9 cellular contexts compared by ENCODE assay signal in genomic region chr19:11848200-11848593, GRCh38. TPM values are rescaled to one million over a fixed set of nuclear protein-coding genes. Genes with fewer than 3 reads are reported as not detected.
DNase-seq lines count a peak whose midpoint lies in the region; ATAC-seq and TF ChIP-seq lines count a peak whose summit lies in the region.
"Had no signal": no experiment of that assay in that cellular context is flagged by ENCODE, and none has a peak within 500 bp of the region (broad histone marks: within the 10 kb centered on the region; RNA-seq: fewer than 3 reads in every experiment).

No MANE protein-coding gene starts in this region.

- peak overlapping the region; percentile 55 to 74 (median 66) for H3K4me3 ChIP-seq in subcutaneous abdominal adipose tissue (ENCODE audit: low read depth in 1 of 5, low read length in 5 of 5)
- H3K4me3 ChIP-seq: A549 had no signal

- no peak for ATAC-seq in HG02623 (IDR thresholded peaks at IDR 0.05; ENCODE audit: unreplicated experiment)
- ATAC-seq: A549 had no signal

- no peaks in the 10 kb centered on the region for H3K9me3 ChIP-seq in subcutaneous abdominal adipose tissue (ENCODE audit: control insufficient read depth in 5 of 5, low read length in 5 of 5)
- H3K9me3 ChIP-seq: A549 had no signal

- TF ChIP-seq CTCF in VCaP (conservative IDR thresholded peaks at IDR 0.05): no peak

- no peak for DNase-seq in activated CD4-positive, alpha-beta T cell treated with anti-CD3 and anti-CD28 coated beads, Interleukin-2, amount 10 ng/mL, durations not matched to agents 24 days and 14 days
- no peak for DNase-seq in activated CD4-positive, alpha-beta T cell treated with anti-CD3 and anti-CD28 coated beads for 1 hour
- DNase-seq in immature natural killer cell (no peak), SIG-M5 treated with dmso at 0.1 percent for 504 hours (lab: John Stamatoyannopoulos, UW; ENCODE audit: unreplicated experiment) (no peak), NCI-H345 (lab: John Stamatoyannopoulos, UW) (no peak)

- H3K4me1 Mint-ChIP-seq in activated CD4-positive, alpha-beta T cell treated with anti-CD3 and anti-CD28 coated beads, Interleukin-2, amount 10 ng/mL, durations not matched to agents 24 days and 14 days: peaks cover 8% of the 10 kb centered on the region
- H3K4me1 Mint-ChIP-seq in immature natural killer cell: peaks cover 23 to 35% of the 10 kb centered on the region in 2 donors

- H3K36me3 ChIP-seq in subcutaneous abdominal adipose tissue (ENCODE audit: control insufficient read depth in 5 of 5, insufficient read depth in 5 of 5, low read length in 5 of 5): no peaks in the 10 kb centered on the region

- peak overlapping the region; percentile 20 for H3K27ac Mint-ChIP-seq in activated CD4-positive, alpha-beta T cell treated with anti-CD3 and anti-CD28 coated beads, Interleukin-2, amount 10 ng/mL, durations not matched to agents 24 days and 14 days
- peak overlapping the region; percentile 80 to 95 (median 90) for H3K27ac Mint-ChIP-seq in immature natural killer cell

- peaks cover 0 to 19% (median 14%) of the 10 kb centered on the region in 5 donors for H3K4me1 ChIP-seq in subcutaneous abdominal adipose tissue (ENCODE audit: control insufficient read depth in 5 of 5, insufficient read depth in 5 of 5, low read length in 5 of 5)
- H3K4me1 ChIP-seq: A549 had no signal

- H3K27ac ChIP-seq in VCaP (peak overlapping the region; percentile 77), subcutaneous abdominal adipose tissue (ENCODE audit: low read depth, low read length) (no peak overlapping the region)
- H3K27ac ChIP-seq: A549 had no signal

- peak overlapping the region; percentile 80 for H3K4me3 Mint-ChIP-seq in activated CD4-positive, alpha-beta T cell treated with anti-CD3 and anti-CD28 coated beads, Interleukin-2, amount 10 ng/mL, durations not matched to agents 24 days and 14 days
- H3K4me3 Mint-ChIP-seq in immature natural killer cell: peak overlapping the region; percentile 90 to 96 (median 93)

- peaks cover 13% of the 10 kb centered on the region for H3K9me3 Mint-ChIP-seq in activated CD4-positive, alpha-beta T cell treated with anti-CD3 and anti-CD28 coated beads, Interleukin-2, amount 10 ng/mL, durations not matched to agents 24 days and 14 days
- no peaks in the 10 kb centered on the region for H3K9me3 Mint-ChIP-seq in immature natural killer cell

- peak overlapping the region in 1 of 5 donors; percentile 59 for H3K9ac ChIP-seq in subcutaneous abdominal adipose tissue (ENCODE audit: low read length in 5 of 5)

- H3K36me3 Mint-ChIP-seq in activated CD4-positive, alpha-beta T cell treated with anti-CD3 and anti-CD28 coated beads, Interleukin-2, amount 10 ng/mL, durations not matched to agents 24 days and 14 days (ENCODE audit: low read depth): peaks cover 25% of the 10 kb centered on the region
- no peaks in the 10 kb centered on the region for H3K36me3 Mint-ChIP-seq in immature natural killer cell

- H3K27me3 Mint-ChIP-seq in activated CD4-positive, alpha-beta T cell treated with anti-CD3 and anti-CD28 coated beads, Interleukin-2, amount 10 ng/mL, durations not matched to agents 24 days and 14 days: no peaks in the 10 kb centered on the region
- H3K27me3 Mint-ChIP-seq in immature natural killer cell (ENCODE audit: low read depth in 3 of 3): peaks cover 0 to 7% (median 2%) of the 10 kb centered on the region in 3 donors

- intact Hi-C loops in activated CD4-positive, alpha-beta T cell treated with anti-CD3 and anti-CD28 coated beads, Interleukin-2, amount 10 ng/mL, durations not matched to agents 24 days and 14 days (cut with micrococcal nuclease): no loop called here

- H3K27me3 ChIP-seq in subcutaneous abdominal adipose tissue (ENCODE audit: control insufficient read depth in 5 of 5, insufficient read depth in 4 of 5, low read length in 5 of 5): peaks cover 0 to 3% (median 0%) of the 10 kb centered on the region in 5 donors

RNA-seq across cellular contexts. Expression of gene ZNF439, which starts 0.3 kb away (rescaled TPM):
- 3.3 and 3.9 TPM in 2 replicates for total RNA-seq in activated CD4-positive, alpha-beta T cell treated with anti-CD3 and anti-CD28 coated beads, Interleukin-2, amount 10 ng/mL, durations not matched to agents 24 days and 14 days
- 1 to 10 TPM in 2 of 3 donors, not detected in 1; 2.0 to 2.7 TPM for polyA plus RNA-seq in immature natural killer cell
- polyA plus RNA-seq: A549 had no signal

RNA-seq across cellular contexts. Expression of gene ZNF440, which starts 34.1 kb away (rescaled TPM):
- 7.4 and 10.5 TPM in 2 replicates for total RNA-seq in activated CD4-positive, alpha-beta T cell treated with anti-CD3 and anti-CD28 coated beads, Interleukin-2, amount 10 ng/mL, durations not matched to agents 24 days and 14 days
- 1 to 10 TPM in 2 of 3 donors, under 1 TPM in 1; 0.34 to 4.5 (median 2.4) TPM for polyA plus RNA-seq in immature natural killer cell

RNA-seq across cellular contexts. Expression of gene ZNF69, which starts 39.4 kb away (rescaled TPM):
- 0.21 and 0.40 TPM in 2 replicates for total RNA-seq in activated CD4-positive, alpha-beta T cell treated with anti-CD3 and anti-CD28 coated beads, Interleukin-2, amount 10 ng/mL, durations not matched to agents 24 days and 14 days
- 1 to 10 TPM in 2 of 3 donors, not detected in 1; 2.4 to 3.3 TPM for polyA plus RNA-seq in immature natural killer cell
- polyA plus RNA-seq: A549 had no signal

RNA-seq across cellular contexts. Expression of gene ZNF491, which starts 49.9 kb away (rescaled TPM):
- 0.12 and 0.68 TPM in 2 replicates for total RNA-seq in activated CD4-positive, alpha-beta T cell treated with anti-CD3 and anti-CD28 coated beads, Interleukin-2, amount 10 ng/mL, durations not matched to agents 24 days and 14 days
- 1 to 10 TPM in 1 of 3 donors, not detected in 2; 1.1 TPM for polyA plus RNA-seq in immature natural killer cell
- polyA plus RNA-seq: A549 had no signal
